Comparison of ENCODE assay signal across 11 cellular contexts in genomic region chr16:80655751-80656150, GRCh38.
"Had no signal": no experiment of that assay in that cellular context is flagged by ENCODE, and none has a peak within 500 bp of the region (broad histone marks: within the 10 kb centered on the region; RNA-seq: fewer than 3 reads in every experiment).

No MANE protein-coding gene starts in this region.

- H3K4me3 Mint-ChIP-seq: brain had no signal

- ATAC-seq: esophagus mucosa, left ventricle myocardium superior, pancreas had no signal

- H3K27ac Mint-ChIP-seq: brain had no signal

- H3K4me3 ChIP-seq: dorsolateral prefrontal cortex, pancreas, stomach had no signal

- DNase-seq: amygdala; cerebellar nuclear complex; hippocampal formation; left ventricle myocardium superior; pancreas; stimulated activated CD4-positive, alpha-beta T cell treated with anti-CD3 and anti-CD28 coated beads, Interleukin-4, amount 100 ng/mL, for 24 hours; stomach had no signal

- H3K4me1 Mint-ChIP-seq: brain had no signal

- H3K36me3 ChIP-seq: pancreas, stomach had no signal

- H3K9me3 ChIP-seq: pancreas had no signal

- H3K27ac ChIP-seq: dorsolateral prefrontal cortex, pancreas, stomach had no signal

- H3K27me3 Mint-ChIP-seq: activated naive CD8-positive, alpha-beta T cell; brain had no signal

- H3K36me3 Mint-ChIP-seq: brain had no signal
